ENCODE assay signal across 24 cellular contexts in the genomic region with DNA sequence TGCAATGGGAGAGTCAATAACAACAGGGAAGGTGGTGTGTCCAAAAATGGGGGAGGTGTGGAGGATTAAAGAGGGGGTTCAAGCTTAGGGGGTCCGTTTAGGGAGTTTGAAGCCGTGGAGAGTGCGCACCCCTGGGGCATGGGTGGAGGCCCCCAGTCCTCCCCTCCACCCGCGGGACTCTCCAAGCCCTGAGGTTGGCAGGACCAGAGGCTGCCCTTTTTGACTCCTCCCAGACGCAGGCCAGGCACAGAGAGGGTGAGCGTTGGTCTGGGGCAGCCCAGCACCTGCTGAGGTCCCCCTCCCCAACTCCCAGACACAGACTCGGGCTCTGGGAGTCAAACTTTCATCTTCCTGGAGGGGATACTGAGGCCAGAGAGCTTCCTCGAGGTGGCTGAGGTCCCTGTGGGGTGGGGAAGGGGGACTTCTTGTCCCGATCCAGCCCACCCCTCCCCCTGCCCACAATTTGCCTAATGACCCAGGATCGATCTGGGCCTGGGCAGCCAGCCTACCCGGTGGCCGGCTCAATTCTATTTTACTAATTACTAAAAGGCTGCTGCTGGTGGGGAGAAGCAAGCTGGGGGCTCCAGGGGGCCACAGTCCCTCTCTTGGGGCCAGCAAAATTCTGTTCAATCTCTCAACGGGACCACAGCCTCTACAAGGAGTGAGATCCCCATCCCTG. TPM values are rescaled to one million over a fixed set of nuclear protein-coding genes. Genes with fewer than 3 reads are reported as not detected.
A peak's percentile ranks its signal among the peaks of the same experiment; 100 is the strongest.
DNase-seq lines count a peak whose midpoint lies in the region; ATAC-seq lines count a peak whose summit lies in the region.
"Had no signal": no experiment of that assay in that cellular context is flagged by ENCODE, and none has a peak within 500 bp of the region (broad histone marks: within the 10 kb centered on the region; RNA-seq: fewer than 3 reads in every experiment).

No MANE protein-coding gene starts in this region.

- peak overlapping the region; percentile 8 for H2AFZ ChIP-seq in mesenchymal stem cell (ENCODE audit: low read depth, low read length)

- peak overlapping the region in 3 of 4 donors; percentile 51 to 64 (median 59) for H3K4me3 Mint-ChIP-seq in CD4-positive, CD25-positive, alpha-beta regulatory T cell
- peak overlapping the region in 6 of 7 donors; percentile 47 to 86 (median 68) for H3K4me3 Mint-ChIP-seq in CD8-positive, alpha-beta memory T cell
- peak overlapping the region; percentile 17 for H3K4me3 Mint-ChIP-seq in activated T-helper 17 cell treated with anti-CD3 and anti-CD28 coated beads, Interleukin-2, amount 50 U/mL, for 72 hours
- H3K4me3 Mint-ChIP-seq: endodermal cell; T-helper 1 cell treated with Interleukin-12 subunit alpha and Interleukin-12 subunit beta and Interleukin-4 antibody, amounts not matched to agents 30 μg/mL and 1 μg/mL, for 36 hours had no signal

- no peak overlapping the region for H4K8ac ChIP-seq in mesenchymal stem cell (ENCODE audit: low read length)

- no peak overlapping the region for H3K23ac ChIP-seq in mesenchymal stem cell (ENCODE audit: low read length in 2 of 2)

- H3K14ac ChIP-seq in mesenchymal stem cell (ENCODE audit: low read length in 2 of 2): no peak overlapping the region

- H2AK5ac ChIP-seq in mesenchymal stem cell (ENCODE audit: low read length, severe bottlenecking): no peak overlapping the region

- H3K27ac ChIP-seq in CD4-positive, CD25-positive, alpha-beta regulatory T cell (ENCODE audit: insufficient read depth, low read length, poor library complexity, severe bottlenecking): no peak overlapping the region
- no peak overlapping the region for H3K27ac ChIP-seq in CD8-positive, alpha-beta memory T cell (ENCODE audit: low read depth, low read length)
- no peak overlapping the region for H3K27ac ChIP-seq in mesenchymal stem cell (ENCODE audit: low read length, poor library complexity, severe bottlenecking)
- H3K27ac ChIP-seq: left ventricle myocardium inferior, tibial nerve had no signal

- no peak overlapping the region for H3K4ac ChIP-seq in mesenchymal stem cell (ENCODE audit: low read depth in 1 of 2, low read length in 2 of 2)

- H3K9me3 ChIP-seq in CD4-positive, CD25-positive, alpha-beta regulatory T cell (ENCODE audit: control insufficient read depth in 2 of 2, low read length in 2 of 2): no peaks in the 10 kb centered on the region
- no peaks in the 10 kb centered on the region for H3K9me3 ChIP-seq in CD8-positive, alpha-beta memory T cell (ENCODE audit: low read length)
- no peaks in the 10 kb centered on the region for H3K9me3 ChIP-seq in mesenchymal stem cell (ENCODE audit: control insufficient read depth, low read length)
- H3K9me3 ChIP-seq: left ventricle myocardium inferior, tibial nerve had no signal

- H2BK15ac ChIP-seq in mesenchymal stem cell (ENCODE audit: low read depth, poor library complexity, severe bottlenecking): peak overlapping the region; percentile 9

- no peak overlapping the region for H2BK120ac ChIP-seq in mesenchymal stem cell (ENCODE audit: low read depth, low read length)

- no peaks in the 10 kb centered on the region for H3K36me3 Mint-ChIP-seq in CD4-positive, CD25-positive, alpha-beta regulatory T cell
- H3K36me3 Mint-ChIP-seq in CD8-positive, alpha-beta memory T cell: no peaks in the 10 kb centered on the region
- H3K36me3 Mint-ChIP-seq in activated T-helper 17 cell treated with anti-CD3 and anti-CD28 coated beads, Interleukin-2, amount 50 U/mL, for 72 hours (ENCODE audit: low read depth): no peaks in the 10 kb centered on the region

- DNase-seq in CD4-positive, CD25-positive, alpha-beta regulatory T cell: no peak
- DNase-seq in CD8-positive, alpha-beta memory T cell: no peak
- DNase-seq in mesenchymal stem cell (no peak), KG1 (lab: John Stamatoyannopoulos, UW) (no peak), COLO829 (ENCODE audit: low spot score) (no peak)
- DNase-seq: activated effector memory CD4-positive, alpha-beta T cell treated with anti-CD3 and anti-CD28 coated beads, Interleukin-2, amount 50 U/mL, for 16 hours; aorta; endodermal cell; GDM1; H9; left ventricle myocardium inferior; NCI-H1436; stimulated activated CD4-positive, alpha-beta T cell treated with anti-CD3 and anti-CD28 coated beads, Interleukin-15, amount 100 ng/mL, for 24 hours had no signal

- peaks cover 0 to 25% (median 6%) of the 10 kb centered on the region in 4 donors for H3K4me1 Mint-ChIP-seq in CD4-positive, CD25-positive, alpha-beta regulatory T cell
- peaks cover 11 to 22% (median 11%) of the 10 kb centered on the region in 3 donors for H3K4me1 Mint-ChIP-seq in CD8-positive, alpha-beta memory T cell
- H3K4me1 Mint-ChIP-seq in activated T-helper 17 cell treated with anti-CD3 and anti-CD28 coated beads, Interleukin-2, amount 50 U/mL, for 72 hours: peaks cover 8% of the 10 kb centered on the region

- peaks cover 33% of the 10 kb centered on the region for H3K4me1 ChIP-seq in CD4-positive, CD25-positive, alpha-beta regulatory T cell (ENCODE audit: control insufficient read depth, insufficient read depth, low read length, poor library complexity, severe bottlenecking)
- H3K4me1 ChIP-seq in CD8-positive, alpha-beta memory T cell (ENCODE audit: insufficient read depth, low read length): peaks cover 31% of the 10 kb centered on the region
- H3K4me1 ChIP-seq in mesenchymal stem cell (ENCODE audit: control insufficient read depth, insufficient read depth, low read depth, low read length): peaks cover 46% of the 10 kb centered on the region

- H2BK5ac ChIP-seq in mesenchymal stem cell (ENCODE audit: low read depth, low read length, poor library complexity, severe bottlenecking): no peak overlapping the region

- no peak overlapping the region for H2BK12ac ChIP-seq in mesenchymal stem cell (ENCODE audit: low read length in 2 of 2)

- no peaks in the 10 kb centered on the region for H3K36me3 ChIP-seq in CD4-positive, CD25-positive, alpha-beta regulatory T cell (ENCODE audit: control insufficient read depth, insufficient read depth, low read length)
- no peaks in the 10 kb centered on the region for H3K36me3 ChIP-seq in CD8-positive, alpha-beta memory T cell (ENCODE audit: insufficient read depth, low read length)
- H3K36me3 ChIP-seq in mesenchymal stem cell (ENCODE audit: control insufficient read depth in 1 of 2, insufficient read depth in 2 of 2, low read depth in 1 of 2, low read length in 2 of 2): no peaks in the 10 kb centered on the region
- H3K36me3 ChIP-seq: left ventricle myocardium inferior, tibial nerve had no signal

- H4K91ac ChIP-seq in mesenchymal stem cell (ENCODE audit: low read length): no peak overlapping the region

- H3K27me3 Mint-ChIP-seq in CD4-positive, CD25-positive, alpha-beta regulatory T cell: peaks cover 58% of the 10 kb centered on the region
- H3K27me3 Mint-ChIP-seq in CD8-positive, alpha-beta memory T cell: peaks cover 36 to 50% of the 10 kb centered on the region in 2 donors
- peaks cover 26% of the 10 kb centered on the region for H3K27me3 Mint-ChIP-seq in activated T-helper 17 cell treated with anti-CD3 and anti-CD28 coated beads, Interleukin-2, amount 50 U/mL, for 72 hours

- H3K79me1 ChIP-seq in mesenchymal stem cell (replicated peaks; ENCODE audit: low read length, poor library complexity, severe bottlenecking): no peaks in the 10 kb centered on the region

- H3K27ac Mint-ChIP-seq in CD4-positive, CD25-positive, alpha-beta regulatory T cell: no peak overlapping the region
- H3K27ac Mint-ChIP-seq in CD8-positive, alpha-beta memory T cell: no peak overlapping the region
- H3K27ac Mint-ChIP-seq in activated T-helper 17 cell treated with anti-CD3 and anti-CD28 coated beads, Interleukin-2, amount 50 U/mL, for 72 hours: no peak overlapping the region
- H3K27ac Mint-ChIP-seq: endodermal cell; H9; T-helper 1 cell treated with Interleukin-12 subunit alpha and Interleukin-12 subunit beta and Interleukin-4 antibody, amounts not matched to agents 30 μg/mL and 1 μg/mL, for 36 hours had no signal

- CTCF ChIA-PET in CD8-positive, alpha-beta memory T cell (lab: Charles Lee): no interaction called here

- H3K4me3 ChIP-seq in CD4-positive, CD25-positive, alpha-beta regulatory T cell (ENCODE audit: low read depth, low read length): no peak overlapping the region
- H3K4me3 ChIP-seq in CD8-positive, alpha-beta memory T cell (ENCODE audit: low read length): no peak overlapping the region
- no peak overlapping the region for H3K4me3 ChIP-seq in mesenchymal stem cell (ENCODE audit: insufficient read depth in 1 of 2, low read depth in 1 of 2, low read length in 2 of 2)

- no peak overlapping the region for H3K9ac ChIP-seq in mesenchymal stem cell (ENCODE audit: low read length)

- ATAC-seq in CD4-positive, CD25-positive, alpha-beta regulatory T cell (ENCODE audit: low read depth in 2 of 2): no peak
- no peak for ATAC-seq in activated T-helper 17 cell treated with anti-CD3 and anti-CD28 coated beads, Interleukin-2, amount 50 U/mL, for 72 hours (replicated peaks)
- ATAC-seq in HG03196 (IDR thresholded peaks at IDR 0.05; ENCODE audit: unreplicated experiment): no peak
- ATAC-seq: right cardiac atrium had no signal

- WGBS in mesenchymal stem cell: 9% methylated on average over 11 of the region's 14 CpGs

- POLR2A ChIA-PET in CD8-positive, alpha-beta memory T cell (lab: Charles Lee): interaction anchor here (0.6 kb wide), 1 partner anchor 195 kb away, joined by 9 read pairs; no protein-coding TSS in a partner anchor

- H3K27me3 ChIP-seq in CD4-positive, CD25-positive, alpha-beta regulatory T cell (ENCODE audit: control insufficient read depth, insufficient read depth, low read length): peaks cover 3% of the 10 kb centered on the region
- H3K27me3 ChIP-seq in CD8-positive, alpha-beta memory T cell (ENCODE audit: insufficient read depth, low read length, poor library complexity, severe bottlenecking): peaks cover 62% of the 10 kb centered on the region
- H3K27me3 ChIP-seq in mesenchymal stem cell (ENCODE audit: control insufficient read depth in 1 of 2, insufficient read depth in 1 of 2, low read length in 2 of 2): peaks cover 72 to 80% of the 10 kb centered on the region in 2 experiments

- H3K4me2 ChIP-seq in mesenchymal stem cell (ENCODE audit: low read length, poor library complexity, severe bottlenecking): no peak overlapping the region

- H3K18ac ChIP-seq in mesenchymal stem cell (ENCODE audit: low read depth in 1 of 2, low read length in 2 of 2): no peak overlapping the region

- peaks cover 0 to 4% (median 0%) of the 10 kb centered on the region in 7 donors for H3K9me3 Mint-ChIP-seq in CD4-positive, CD25-positive, alpha-beta regulatory T cell
- no peaks in the 10 kb centered on the region for H3K9me3 Mint-ChIP-seq in CD8-positive, alpha-beta memory T cell
- H3K9me3 Mint-ChIP-seq in activated T-helper 17 cell treated with anti-CD3 and anti-CD28 coated beads, Interleukin-2, amount 50 U/mL, for 72 hours: no peaks in the 10 kb centered on the region
- H3K9me3 Mint-ChIP-seq: endodermal cell; H9; T-helper 1 cell treated with Interleukin-12 subunit alpha and Interleukin-12 subunit beta and Interleukin-4 antibody, amounts not matched to agents 30 μg/mL and 1 μg/mL, for 36 hours had no signal

RNA-seq across cellular contexts. Expression of a gene that starts 2.8 kb away (rescaled TPM):
- total RNA-seq in CD4-positive, CD25-positive, alpha-beta regulatory T cell: not detected
- polyA plus RNA-seq in CD4-positive, CD25-positive, alpha-beta regulatory T cell: not detected
- total RNA-seq in CD8-positive, alpha-beta memory T cell: not detected
- polyA plus RNA-seq in CD8-positive, alpha-beta memory T cell: not detected
- total RNA-seq in activated T-helper 17 cell treated with anti-CD3 and anti-CD28 coated beads, Interleukin-2, amount 50 U/mL, for 72 hours: not detected
- not detected for polyA plus RNA-seq in mesenchymal stem cell (2013, experiment 1 of 2)
- polyA plus RNA-seq in mesenchymal stem cell (2013, experiment 2 of 2): not detected
- total RNA-seq: activated CD8-positive, alpha-beta memory T cell treated with anti-CD3 and anti-CD28 coated beads for 36 hours; aorta; cerebellum; fibroblast of lung; left ventricle myocardium inferior; M059J; mononuclear cell; omental fat pad; right cardiac atrium; tibial nerve had no signal
- polyA plus RNA-seq: fibroblast of lung, right cardiac atrium had no signal

Comparison
In these comparisons a context has a peak if more than half of its experiments do, and no peak if none do; other contexts are left out.
1. H3K4me3 Mint-ChIP-seq: peak in every context shown above with its lines; median percentile 68 in CD8-positive, alpha-beta memory T cell; 59 in CD4-positive, CD25-positive, alpha-beta regulatory T cell; 17 in activated T-helper 17 cell treated with anti-CD3 and anti-CD28 coated beads, Interleukin-2, amount 50 U/mL, for 72 hours.